ENCODE assay signal across 11 cellular contexts in genomic region chr16:30366511-30366910, GRCh38. TPM values are rescaled to one million over a fixed set of nuclear protein-coding genes. Genes with fewer than 3 reads are reported as not detected.
A peak's percentile ranks its signal among the peaks of the same experiment; 100 is the strongest.
DNase-seq lines count a peak whose midpoint lies in the region; ATAC-seq and TF ChIP-seq lines count a peak whose summit lies in the region.
"Had no signal": no experiment of that assay in that cellular context is flagged by ENCODE, and none has a peak within 500 bp of the region (broad histone marks: within the 10 kb centered on the region; RNA-seq: fewer than 3 reads in every experiment).

No MANE protein-coding gene starts in this region.

- H3K27ac Mint-ChIP-seq in CD4-positive, alpha-beta memory T cell = peak overlapping the region in 4 of 7 donors; percentile 1 to 88 (median 52)

- peaks cover 77% of the 10 kb centered on the region for H3K79me2 ChIP-seq in SU-DHL-6 (ENCODE audit: insufficient read depth, low read length)
- H3K79me2 ChIP-seq in hepatocyte = peaks cover 84% of the 10 kb centered on the region

- H2AFZ ChIP-seq in SU-DHL-6 (ENCODE audit: low read depth, low read length, severe bottlenecking) (no peak overlapping the region), hepatocyte (no peak overlapping the region)
- H2AFZ ChIP-seq: GM23338 had no signal

- CTCF ChIA-PET in CD4-positive, alpha-beta memory T cell (lab: Charles Lee; ENCODE audit: partially characterized antibody) = interaction anchor here (2.1 kb wide), 1 partner anchor 17 kb away, joined by 4 read pairs; no protein-coding TSS in a partner anchor

- no peak overlapping the region for H3K27ac ChIP-seq in CD4-positive, alpha-beta memory T cell (ENCODE audit: low read depth, low read length)
- H3K27ac ChIP-seq in SU-DHL-6 (ENCODE audit: low read depth, low read length) (no peak overlapping the region), hepatocyte (no peak overlapping the region)

- H3K4me2 ChIP-seq in SU-DHL-6 (ENCODE audit: low read depth, low read length, poor library complexity, severe bottlenecking) = peak overlapping the region; percentile 83
- H3K4me2 ChIP-seq in hepatocyte = peak overlapping the region; percentile 96

- WGBS in hepatocyte (ENCODE audit: low lambda C conversion rate, missing lambda C conversion rate) = 87% methylated on average over 4 of the region's 4 CpGs

- no peak for ATAC-seq in HG02678 (IDR thresholded peaks at IDR 0.05; ENCODE audit: unreplicated experiment)
- no peak for ATAC-seq in GM19328 (IDR thresholded peaks at IDR 0.05; ENCODE audit: unreplicated experiment)
- ATAC-seq: GM23338 had no signal

- no peaks in the 10 kb centered on the region for H3K27me3 ChIP-seq in CD4-positive, alpha-beta memory T cell (ENCODE audit: insufficient read depth, low read length)
- no peaks in the 10 kb centered on the region for H3K27me3 ChIP-seq in SU-DHL-6 (ENCODE audit: low read length)
- H3K27me3 ChIP-seq in hepatocyte = no peaks in the 10 kb centered on the region

- intact Hi-C loops in CD4-positive, alpha-beta memory T cell (cut with micrococcal nuclease) = no loop called here

- no peak for TF ChIP-seq CTCF in SU-DHL-6 (IDR thresholded peaks at IDR 0.05; ENCODE audit: insufficient read depth, low read length, poor library complexity, severe bottlenecking)
- no peak for TF ChIP-seq CTCF in hepatocyte (IDR thresholded peaks at IDR 0.05; ENCODE audit: poor library complexity)

- peaks cover 33% of the 10 kb centered on the region for H3K4me1 ChIP-seq in CD4-positive, alpha-beta memory T cell (ENCODE audit: insufficient read depth, low read length)
- peaks cover 11% of the 10 kb centered on the region for H3K4me1 ChIP-seq in hepatocyte (ENCODE audit: insufficient read depth)

- H3K36me3 Mint-ChIP-seq in CD4-positive, alpha-beta memory T cell = peaks cover 20 to 46% of the 10 kb centered on the region in 2 donors

- peaks cover 3% of the 10 kb centered on the region; the same call in 1 of the 2 replicates for H3F3A ChIP-seq in SU-DHL-6 (ENCODE audit: insufficient read depth)

- POLR2A ChIA-PET in CD4-positive, alpha-beta memory T cell (lab: Charles Lee; ENCODE audit: partially characterized antibody) = interaction anchor here (0.6 to 12.9 kb wide), 4 partner anchors 9 to 101 kb away, joined by 3 to 224 read pairs (median 5); partner anchors contain the start of gene SEPTIN1

- H3K36me3 ChIP-seq in CD4-positive, alpha-beta memory T cell (ENCODE audit: insufficient read depth, low read length) = peaks cover 28% of the 10 kb centered on the region
- H3K36me3 ChIP-seq in SU-DHL-6 (ENCODE audit: low read length) (peaks cover 5% of the 10 kb centered on the region; the same call in 1 of the 2 replicates), hepatocyte (replicated peaks; ENCODE audit: insufficient read depth, low read depth) (no peaks in the 10 kb centered on the region)

- DNase-seq in CD4-positive, alpha-beta memory T cell = no peak
- no peak for DNase-seq in hepatocyte (ENCODE audit: low spot score)
- DNase-seq in NCI-H1930 (lab: John Stamatoyannopoulos, UW) = no peak
- DNase-seq: activated CD8-positive, alpha-beta memory T cell treated with anti-CD3 and anti-CD28 coated beads for 24 hours; NCI-H146; SK-N-SH had no signal

- H3K9ac ChIP-seq in SU-DHL-6 (ENCODE audit: low read length) = peak overlapping the region; percentile 96; the same call in 1 of the 2 replicates
- H3K9ac ChIP-seq: SK-N-SH had no signal

- H3K9me3 Mint-ChIP-seq in CD4-positive, alpha-beta memory T cell = no peaks in the 10 kb centered on the region
- H3K9me3 Mint-ChIP-seq: GM23338 had no signal

- peaks cover 0 to 2% of the 10 kb centered on the region in 2 donors for H3K27me3 Mint-ChIP-seq in CD4-positive, alpha-beta memory T cell

- no peaks in the 10 kb centered on the region for H3K9me2 ChIP-seq in SU-DHL-6 (replicated peaks; ENCODE audit: insufficient read depth, low read length)
- no peaks in the 10 kb centered on the region for H3K9me2 ChIP-seq in hepatocyte (replicated peaks; ENCODE audit: insufficient read depth)
- H3K9me2 ChIP-seq: SK-N-SH had no signal

- no peak overlapping the region for H3K4me3 ChIP-seq in CD4-positive, alpha-beta memory T cell (ENCODE audit: low read length in 2 of 2)
- H3K4me3 ChIP-seq in SU-DHL-6 (ENCODE audit: insufficient read depth, low read length, poor library complexity, severe bottlenecking) (no peak overlapping the region), hepatocyte (no peak overlapping the region)
- H3K4me3 ChIP-seq: GM23338 had no signal

- H3K4me3 Mint-ChIP-seq in CD4-positive, alpha-beta memory T cell = peak overlapping the region in 5 of 8 donors; percentile 8 to 94 (median 89)

- H3K9me3 ChIP-seq in CD4-positive, alpha-beta memory T cell (ENCODE audit: control insufficient read depth in 1 of 2, low read length in 2 of 2) = no peaks in the 10 kb centered on the region
- H3K9me3 ChIP-seq in SU-DHL-6 (ENCODE audit: insufficient read depth, low read length) (no peaks in the 10 kb centered on the region), hepatocyte (ENCODE audit: low read depth) (no peaks in the 10 kb centered on the region)
- H3K9me3 ChIP-seq: SK-N-SH had no signal

- H3K4me1 Mint-ChIP-seq in CD4-positive, alpha-beta memory T cell = peaks cover 39 to 63% (median 47%) of the 10 kb centered on the region in 4 donors

- no peaks in the 10 kb centered on the region; the same call in 1 of the 2 replicates for H4K20me1 ChIP-seq in SU-DHL-6 (ENCODE audit: low read depth, low read length)
- H4K20me1 ChIP-seq in hepatocyte (ENCODE audit: insufficient read depth, poor library complexity, severe bottlenecking) = peaks cover 50% of the 10 kb centered on the region

RNA-seq across cellular contexts. Expression of gene TBC1D10B, which starts 3.8 kb away (rescaled TPM):
- 10 to 100 TPM; 47.0 to 55.3 TPM for total RNA-seq in CD4-positive, alpha-beta memory T cell
- 10 to 100 TPM in 1 of 2 donors, 1 to 10 TPM in 1; 8.5 to 16.1 TPM for polyA plus RNA-seq in CD4-positive, alpha-beta memory T cell
- 21.4 and 29.3 TPM in 2 replicates for total RNA-seq in hepatocyte
- 33.3 and 37.9 TPM in 2 replicates for polyA plus RNA-seq in hepatocyte

RNA-seq across cellular contexts. Expression of gene MYL11, which starts 8.1 kb away (rescaled TPM):
- total RNA-seq in CD4-positive, alpha-beta memory T cell = 1 to 10 TPM in 1 of 2 experiments, not detected in 1; 1.3 TPM
- 1 to 10 TPM in 1 of 2 donors, not detected in 1; 1.1 TPM for polyA plus RNA-seq in CD4-positive, alpha-beta memory T cell
- total RNA-seq in hepatocyte = 4.0 TPM in 1 of 2 replicates, not detected in the other
- 2.2 and 5.3 TPM in 2 replicates for polyA plus RNA-seq in hepatocyte
- total RNA-seq: epithelial cell of proximal tubule, GM23338 had no signal

RNA-seq across cellular contexts. Expression of gene CD2BP2, which starts 11.4 kb away (rescaled TPM):
- total RNA-seq in CD4-positive, alpha-beta memory T cell = 10 to 100 TPM; 72.9 to 79.4 TPM
- polyA plus RNA-seq in CD4-positive, alpha-beta memory T cell = 10 to 100 TPM; 23.7 to 24.4 TPM
- total RNA-seq in hepatocyte = 44.2 and 45.1 TPM in 2 replicates
- 37.6 and 41.0 TPM in 2 replicates for polyA plus RNA-seq in hepatocyte

RNA-seq across cellular contexts. Expression of gene SEPTIN1, which starts 15.8 kb away (rescaled TPM):
- 100 to 1,000 TPM; 198 to 206 TPM for total RNA-seq in CD4-positive, alpha-beta memory T cell
- 100 to 1,000 TPM; 210 to 212 TPM for polyA plus RNA-seq in CD4-positive, alpha-beta memory T cell
- total RNA-seq in hepatocyte = not detected in 2 replicates
- polyA plus RNA-seq in hepatocyte = 1.5 and 2.3 TPM in 2 replicates

RNA-seq across cellular contexts. Expression of gene ZNF48, which starts 28.7 kb away (rescaled TPM):
- total RNA-seq in CD4-positive, alpha-beta memory T cell = 10 to 100 TPM; 15.8 to 16.7 TPM
- polyA plus RNA-seq in CD4-positive, alpha-beta memory T cell = 10 to 100 TPM in 1 of 2 donors, 1 to 10 TPM in 1; 5.5 to 10.7 TPM
- 7.7 and 8.0 TPM in 2 replicates for total RNA-seq in hepatocyte
- 6.1 and 7.1 TPM in 2 replicates for polyA plus RNA-seq in hepatocyte
